22 cellular contexts compared by ENCODE assay signal in genomic region chr18:22899421-22899820, GRCh38.
"Had no signal": no experiment of that assay in that cellular context is flagged by ENCODE, and none has a peak within 500 bp of the region (broad histone marks: within the 10 kb centered on the region; RNA-seq: fewer than 3 reads in every experiment).

No MANE protein-coding gene starts in this region.

- H3K27me3 Mint-ChIP-seq: dendritic cell treated with granulocyte-macrophage colony-stimulating factor and Interleukin-4, amounts not matched to agents 40 ng/mL and 50 ng/mL, for 4 days; memory B cell had no signal

- DNase-seq: colonic mucosa; cortex of kidney; effector CD8-positive, alpha-beta T cell; effector memory CD8-positive, alpha-beta T cell; endodermal cell; esophagus squamous epithelium; foreskin fibroblast; foreskin melanocyte; gastrocnemius medialis; glutamatergic neuron; head of caudate nucleus; heart right ventricle; hippocampal formation; left cardiac atrium; left lung; left ventricle myocardium superior; lower lobe of right lung; mesendoderm; midbrain; naive thymus-derived CD4-positive, alpha-beta T cell had no signal

- H3K4me1 ChIP-seq: colonic mucosa, gastrocnemius medialis, left lung, lower lobe of right lung had no signal

- ATAC-seq: effector memory CD8-positive, alpha-beta T cell; gastrocnemius medialis; heart right ventricle; left cardiac atrium; left lung; left ventricle myocardium superior; lower lobe of right lung; naive thymus-derived CD4-positive, alpha-beta T cell had no signal

- H3K27ac ChIP-seq: colonic mucosa, esophagus squamous epithelium, gastrocnemius medialis, heart right ventricle, left lung, lower lobe of right lung had no signal

- H3K4me1 Mint-ChIP-seq: endodermal cell; memory B cell; naive thymus-derived CD4-positive, alpha-beta T cell had no signal

- H3K4me3 ChIP-seq: colonic mucosa, esophagus squamous epithelium, gastrocnemius medialis, heart right ventricle, left lung, lower lobe of right lung had no signal

- H3K9me3 ChIP-seq: colonic mucosa, gastrocnemius medialis, lower lobe of right lung had no signal

- H3K27ac Mint-ChIP-seq: dendritic cell treated with granulocyte-macrophage colony-stimulating factor and Interleukin-4, amounts not matched to agents 40 ng/mL and 50 ng/mL, for 4 days; effector memory CD8-positive, alpha-beta T cell; endodermal cell; memory B cell; naive thymus-derived CD4-positive, alpha-beta T cell had no signal

- H3K27me3 ChIP-seq: colonic mucosa, esophagus squamous epithelium, gastrocnemius medialis, heart right ventricle, left lung had no signal

- H3K4me3 Mint-ChIP-seq: dendritic cell treated with granulocyte-macrophage colony-stimulating factor and Interleukin-4, amounts not matched to agents 40 ng/mL and 50 ng/mL, for 4 days; effector memory CD8-positive, alpha-beta T cell; endodermal cell; memory B cell; naive thymus-derived CD4-positive, alpha-beta T cell had no signal

- H3K36me3 ChIP-seq: colonic mucosa, esophagus squamous epithelium, gastrocnemius medialis, heart right ventricle, left lung, lower lobe of right lung had no signal
